Comparison of ENCODE assay signal across 11 cellular contexts in the genomic region with DNA sequence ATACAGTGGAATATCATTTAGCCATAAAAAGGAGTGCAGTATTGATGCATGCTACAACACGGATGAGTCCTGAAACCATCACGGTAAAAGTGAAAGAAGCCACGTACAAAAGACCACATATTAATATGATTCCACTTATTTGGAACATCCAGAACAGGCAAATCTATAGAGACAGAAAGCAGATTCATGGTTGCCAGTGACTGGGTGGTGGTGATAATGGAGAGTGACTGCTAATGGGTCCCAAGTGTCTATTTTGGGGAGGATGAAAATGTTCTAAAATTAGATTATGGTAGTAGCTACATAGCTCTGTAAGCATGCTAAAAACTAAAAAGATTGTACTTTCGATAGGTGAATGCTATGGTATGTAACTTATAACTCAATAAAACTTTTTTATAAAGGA.
"Had no signal": no experiment of that assay in that cellular context is flagged by ENCODE, and none has a peak within 500 bp of the region (broad histone marks: within the 10 kb centered on the region; RNA-seq: fewer than 3 reads in every experiment).

No MANE protein-coding gene starts in this region.

- H3K36me3 ChIP-seq: pancreas, sigmoid colon, WERI-Rb-1 had no signal

- H3K27me3 Mint-ChIP-seq: activated CD4-positive, alpha-beta T cell treated with anti-CD3 and anti-CD28 coated beads, Interleukin-2, amount 10 ng/mL, durations not matched to agents 7 days and 5 days; activated naive CD8-positive, alpha-beta T cell treated with anti-CD3 and anti-CD28 coated beads, Interleukin-2, amount 10 ng/mL, durations not matched to agents 7 days and 5 days had no signal

- H3K4me3 ChIP-seq: pancreas, sigmoid colon, spleen had no signal

- ATAC-seq: pancreas had no signal

- DNase-seq: activated CD4-positive, alpha-beta T cell treated with anti-CD3 and anti-CD28 coated beads, Interleukin-2, amount 10 ng/mL, durations not matched to agents 7 days and 5 days; activated naive CD8-positive, alpha-beta T cell treated with anti-CD3 and anti-CD28 coated beads, Interleukin-2, amount 10 ng/mL, durations not matched to agents 7 days and 5 days; anterior cingulate cortex; head of caudate nucleus; SIG-M5; spleen; WERI-Rb-1 had no signal

- H3K27me3 ChIP-seq: pancreas, sigmoid colon, spleen had no signal

- H3K27ac ChIP-seq: epithelial cell of prostate, pancreas, sigmoid colon, spleen, WERI-Rb-1 had no signal

- H3K27ac Mint-ChIP-seq: activated naive CD8-positive, alpha-beta T cell treated with anti-CD3 and anti-CD28 coated beads, Interleukin-2, amount 10 ng/mL, durations not matched to agents 7 days and 5 days; T-helper 1 cell treated with Interleukin-12 subunit alpha and Interleukin-12 subunit beta and Interleukin-4 antibody, amounts not matched to agents 30 μg/mL and 1 μg/mL, for 36 hours had no signal

- H3K4me3 Mint-ChIP-seq: activated CD4-positive, alpha-beta T cell treated with anti-CD3 and anti-CD28 coated beads, Interleukin-2, amount 10 ng/mL, durations not matched to agents 7 days and 5 days; activated naive CD8-positive, alpha-beta T cell treated with anti-CD3 and anti-CD28 coated beads, Interleukin-2, amount 10 ng/mL, durations not matched to agents 7 days and 5 days; T-helper 1 cell treated with Interleukin-12 subunit alpha and Interleukin-12 subunit beta and Interleukin-4 antibody, amounts not matched to agents 30 μg/mL and 1 μg/mL, for 36 hours had no signal

- H3K9me3 Mint-ChIP-seq: activated CD4-positive, alpha-beta T cell treated with anti-CD3 and anti-CD28 coated beads, Interleukin-2, amount 10 ng/mL, durations not matched to agents 7 days and 5 days; activated naive CD8-positive, alpha-beta T cell treated with anti-CD3 and anti-CD28 coated beads, Interleukin-2, amount 10 ng/mL, durations not matched to agents 7 days and 5 days had no signal

- H3K4me1 ChIP-seq: pancreas, sigmoid colon had no signal

- H3K9me3 ChIP-seq: pancreas, sigmoid colon, spleen had no signal
